8 cellular contexts compared by ENCODE assay signal in the genomic region with DNA sequence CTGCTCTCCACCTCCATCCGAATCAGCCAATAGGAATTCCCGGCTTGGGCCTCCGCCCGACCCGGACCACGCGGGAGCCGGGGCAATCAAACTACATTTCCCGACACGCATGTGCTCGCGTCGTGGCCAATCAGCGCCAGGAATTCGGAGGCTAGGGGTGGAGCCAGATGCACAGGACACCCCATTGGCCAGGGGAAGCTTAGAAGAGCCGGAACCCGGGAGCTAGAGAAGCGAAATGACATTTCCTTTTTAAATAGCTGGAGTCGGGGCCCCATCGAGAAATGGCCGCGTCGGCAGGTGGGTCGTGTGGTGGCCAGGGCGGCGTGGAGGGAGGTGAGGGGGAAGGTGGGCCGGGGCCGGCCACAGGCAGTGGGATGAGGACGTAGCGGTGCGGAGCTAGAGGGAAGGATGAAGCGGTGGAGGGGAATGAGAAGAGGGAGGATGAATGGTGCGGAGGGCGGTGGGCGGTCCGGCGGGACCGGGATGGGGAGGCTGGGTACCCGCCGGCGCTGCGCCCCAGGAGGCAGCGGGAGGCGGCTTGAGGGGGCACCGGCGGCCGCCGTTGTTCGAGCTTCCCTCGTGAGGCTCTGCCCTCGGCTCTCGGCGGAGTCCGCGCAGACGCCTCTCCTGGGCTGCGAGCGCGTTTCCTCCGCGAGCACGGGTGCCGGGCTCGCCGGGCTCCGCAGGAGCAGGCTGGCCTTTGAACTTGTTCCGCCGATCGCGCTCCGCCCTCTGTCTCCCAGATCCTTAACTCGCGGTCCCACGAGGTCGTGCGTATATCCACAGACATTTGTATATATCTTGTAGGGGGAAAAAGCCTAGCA. TPM values are rescaled to one million over a fixed set of nuclear protein-coding genes. Genes with fewer than 3 reads are reported as not detected.
A peak's percentile ranks its signal among the peaks of the same experiment; 100 is the strongest.
DNase-seq lines count a peak whose midpoint lies in the region; ATAC-seq and TF ChIP-seq lines count a peak whose summit lies in the region.

A gene with protein sequence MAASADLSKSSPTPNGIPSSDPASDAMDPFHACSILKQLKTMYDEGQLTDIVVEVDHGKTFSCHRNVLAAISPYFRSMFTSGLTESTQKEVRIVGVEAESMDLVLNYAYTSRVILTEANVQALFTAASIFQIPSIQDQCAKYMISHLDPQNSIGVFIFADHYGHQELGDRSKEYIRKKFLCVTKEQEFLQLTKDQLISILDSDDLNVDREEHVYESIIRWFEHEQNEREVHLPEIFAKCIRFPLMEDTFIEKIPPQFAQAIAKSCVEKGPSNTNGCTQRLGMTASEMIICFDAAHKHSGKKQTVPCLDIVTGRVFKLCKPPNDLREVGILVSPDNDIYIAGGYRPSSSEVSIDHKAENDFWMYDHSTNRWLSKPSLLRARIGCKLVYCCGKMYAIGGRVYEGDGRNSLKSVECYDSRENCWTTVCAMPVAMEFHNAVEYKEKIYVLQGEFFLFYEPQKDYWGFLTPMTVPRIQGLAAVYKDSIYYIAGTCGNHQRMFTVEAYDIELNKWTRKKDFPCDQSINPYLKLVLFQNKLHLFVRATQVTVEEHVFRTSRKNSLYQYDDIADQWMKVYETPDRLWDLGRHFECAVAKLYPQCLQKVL (plus strand): TSS at position 233 of the 824 bp plus-strand sequence. CDS start 49 bp downstream, at position 282.

- no peaks in the 10 kb centered on the region for H3K9me3 ChIP-seq in ascending aorta
- no peaks in the 10 kb centered on the region for H3K9me3 ChIP-seq in right atrium auricular region
- no peaks in the 10 kb centered on the region for H3K9me3 ChIP-seq in prostate gland

- peak; percentile 90 for ATAC-seq in GM18505 (IDR thresholded peaks at IDR 0.05; ENCODE audit: unreplicated experiment)
- ATAC-seq in HG02970 (IDR thresholded peaks at IDR 0.05; ENCODE audit: low FRiP score, unreplicated experiment), result peak; percentile 94

- H3K27ac Mint-ChIP-seq in T-helper 2 cell treated with Interferon-gamma antibody and Interleukin-4, amounts not matched to agents 5 μg/mL and 100 μg/mL, for 36 hours, result peak within 1 kb of the TSS; percentile 88

- under 1% methylated on average over 69 of the region's 76 CpGs for WGBS in prostate gland
- WGBS in urinary bladder, result under 1% methylated on average over 76 of the region's 76 CpGs

- H3K36me3 ChIP-seq in ascending aorta, result no peaks in the 10 kb centered on the region
- peaks cover 3% of the 10 kb centered on the region for H3K36me3 ChIP-seq in right atrium auricular region
- H3K36me3 ChIP-seq in prostate gland, result no peaks in the 10 kb centered on the region
- H3K36me3 ChIP-seq in urinary bladder (ENCODE audit: insufficient read depth), result no peaks in the 10 kb centered on the region

- H3K27me3 Mint-ChIP-seq in T-helper 2 cell treated with Interferon-gamma antibody and Interleukin-4, amounts not matched to agents 5 μg/mL and 100 μg/mL, for 36 hours (ENCODE audit: low read depth), result peaks cover 20% of the 10 kb centered on the region

- H3K27me3 ChIP-seq in ascending aorta, result no peaks in the 10 kb centered on the region
- no peaks in the 10 kb centered on the region for H3K27me3 ChIP-seq in right atrium auricular region
- H3K27me3 ChIP-seq in prostate gland (replicated peaks; ENCODE audit: insufficient read depth), result no peaks in the 10 kb centered on the region

- no peak for TF ChIP-seq CTCF in ascending aorta (IDR thresholded peaks at IDR 0.05)
- TF ChIP-seq CTCF in right atrium auricular region (IDR thresholded peaks at IDR 0.05), result no peak
- TF ChIP-seq CTCF in prostate gland (IDR thresholded peaks at IDR 0.05), result no peak

- H3K4me1 ChIP-seq in ascending aorta, result peaks cover 0 to 5% of the 10 kb centered on the region in 2 donors
- peaks cover 0 to 12% of the 10 kb centered on the region in 2 donors for H3K4me1 ChIP-seq in right atrium auricular region
- no peaks in the 10 kb centered on the region for H3K4me1 ChIP-seq in prostate gland (replicated peaks)
- H3K4me1 ChIP-seq in urinary bladder (ENCODE audit: insufficient read depth), result no peaks in the 10 kb centered on the region

- no peaks in the 10 kb centered on the region for H3K9me3 Mint-ChIP-seq in T-helper 2 cell treated with Interferon-gamma antibody and Interleukin-4, amounts not matched to agents 5 μg/mL and 100 μg/mL, for 36 hours

- TF ChIP-seq POLR2A in GM18505 (IDR thresholded peaks at IDR 0.05; ENCODE audit: borderline replicate concordance, extremely low read depth, insufficient read depth, insufficient read length) (peak; percentile 80), prostate gland (IDR thresholded peaks at IDR 0.05) (peak; percentile 32)

- H3K36me3 Mint-ChIP-seq in T-helper 2 cell treated with Interferon-gamma antibody and Interleukin-4, amounts not matched to agents 5 μg/mL and 100 μg/mL, for 36 hours (ENCODE audit: low read depth), result peaks cover 7% of the 10 kb centered on the region

- peak within 1 kb of the TSS; percentile 86 for H3K4me3 Mint-ChIP-seq in T-helper 2 cell treated with Interferon-gamma antibody and Interleukin-4, amounts not matched to agents 5 μg/mL and 100 μg/mL, for 36 hours

- H3K4me1 Mint-ChIP-seq in T-helper 2 cell treated with Interferon-gamma antibody and Interleukin-4, amounts not matched to agents 5 μg/mL and 100 μg/mL, for 36 hours (ENCODE audit: low read depth), result peaks cover 21% of the 10 kb centered on the region

- intact Hi-C loops in ascending aorta (cut with DNase I) (loop anchor here (5.0 kb wide), 1 partner anchor 654 kb away; a partner anchor contains a TSS), prostate gland (cut with DNase I) (no loop called here)

- peak; percentile 91 for DNase-seq in NCI-H1930 (lab: John Stamatoyannopoulos, UW)
- DNase-seq in T-helper 2 cell treated with Interferon-gamma antibody and Interleukin-4, amounts not matched to agents 5 μg/mL and 100 μg/mL, for 36 hours (ENCODE audit: low spot score), result peak; percentile 98
- DNase-seq in ascending aorta (ENCODE audit: low spot score in 2 of 2), result peak; percentile 97 to 99
- peak; percentile 99 for DNase-seq in right atrium auricular region (ENCODE audit: low spot score)
- peak; percentile 99 for DNase-seq in prostate gland (ENCODE audit: low spot score)

- H3K4me3 ChIP-seq in ascending aorta (peak within 1 kb of the TSS; percentile 84 to 85), right atrium auricular region (peak within 1 kb of the TSS; percentile 75 to 92), prostate gland (peak within 1 kb of the TSS; percentile 68 to 80), urinary bladder (ENCODE audit: low read depth, low read length) (peak within 1 kb of the TSS; percentile 65)

- peak within 1 kb of the TSS; percentile 57 to 58 for H3K27ac ChIP-seq in ascending aorta
- peak within 1 kb of the TSS; percentile 82 to 88 for H3K27ac ChIP-seq in right atrium auricular region
- H3K27ac ChIP-seq in prostate gland, result peak within 1 kb of the TSS; percentile 50 to 54
- no peak within 1 kb of the TSS for H3K27ac ChIP-seq in urinary bladder (ENCODE audit: low read depth)

RNA-seq across cellular contexts. Expression of the gene that starts here (rescaled TPM):
- not detected for total RNA-seq in ascending aorta
- 1 to 10 TPM; 4.4 to 6.9 TPM for total RNA-seq in right atrium auricular region
- 1 to 10 TPM; 1.0 to 8.0 TPM for total RNA-seq in prostate gland
- total RNA-seq in urinary bladder, result 3.8 TPM
- 1.2 TPM for polyA plus RNA-seq in urinary bladder

Comparison
In these comparisons a context has a peak if more than half of its experiments do, and no peak if none do; other contexts are left out.
1. Peak in DNase-seq, H3K4me3 ChIP-seq and H3K27ac ChIP-seq in ascending aorta; RNA of the gene not detected or under 1 TPM.